ENCODE assay signal across 11 cellular contexts in the genomic region with DNA sequence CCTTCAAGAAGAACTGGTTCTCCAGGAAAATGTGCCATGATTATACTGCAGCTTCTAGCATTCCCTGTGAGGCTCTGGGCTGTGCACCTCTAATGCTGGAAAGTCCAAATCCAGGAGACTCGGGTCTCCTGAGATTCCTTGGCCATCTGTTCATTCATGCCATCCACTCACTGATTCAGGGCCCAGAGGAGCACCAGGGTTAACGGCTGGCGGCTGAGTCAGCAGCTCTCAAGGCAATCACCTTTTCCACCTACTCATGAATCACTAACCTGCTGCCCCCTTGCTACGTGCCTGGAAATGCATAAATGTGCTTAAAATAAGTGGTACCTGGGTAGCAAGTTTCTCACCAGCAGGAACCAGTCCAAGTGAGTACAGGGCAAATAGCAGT.
DNase-seq lines count a peak whose midpoint lies in the region; ATAC-seq and TF ChIP-seq lines count a peak whose summit lies in the region.
"Had no signal": no experiment of that assay in that cellular context is flagged by ENCODE, and none has a peak within 500 bp of the region (broad histone marks: within the 10 kb centered on the region; RNA-seq: fewer than 3 reads in every experiment).

No MANE protein-coding gene starts in this region.

- peak; percentile 8 to 15 for DNase-seq in activated T-cell treated with anti-CD3 and anti-CD28 coated beads, Interleukin-2, amount 50 U/mL, for 72 hours
- DNase-seq in activated T-cell treated with anti-CD3 and anti-CD28 coated beads, Interleukin-2, amount 50 U/mL, for 24 hours, result no peak
- DNase-seq in SJSA1 (ENCODE audit: low read depth in 1 of 2, low spot score in 2 of 2), result no peak
- no peak for DNase-seq in glutamatergic neuron
- DNase-seq in thyroid gland, result peak; percentile 20 to 37
- no peak for DNase-seq in KG1 (lab: John Stamatoyannopoulos, UW)
- DNase-seq in NCI-H1930 (lab: John Stamatoyannopoulos, UW), result no peak

- H3K9me3 Mint-ChIP-seq in activated T-cell treated with anti-CD3 and anti-CD28 coated beads, Interleukin-2, amount 50 U/mL, for 72 hours, result no peaks in the 10 kb centered on the region
- no peaks in the 10 kb centered on the region for H3K9me3 Mint-ChIP-seq in activated T-cell treated with anti-CD3 and anti-CD28 coated beads, Interleukin-2, amount 50 U/mL, for 24 hours
- H3K9me3 Mint-ChIP-seq in glutamatergic neuron (ENCODE audit: unreplicated experiment), result peaks cover 3% of the 10 kb centered on the region
- H3K9me3 Mint-ChIP-seq: memory B cell had no signal

- 31 to 41% methylated on average over 4 of the region's 4 CpGs for WGBS in thyroid gland, 2 donors

- peak overlapping the region; percentile 90 for H3K27ac ChIP-seq in SJSA1
- H3K27ac ChIP-seq in thyroid gland, result no peak overlapping the region
- H3K27ac ChIP-seq: BLaER1, KMS-11 had no signal

- H3K27ac Mint-ChIP-seq in activated T-cell treated with anti-CD3 and anti-CD28 coated beads, Interleukin-2, amount 50 U/mL, for 72 hours, result no peak overlapping the region
- H3K27ac Mint-ChIP-seq in activated T-cell treated with anti-CD3 and anti-CD28 coated beads, Interleukin-2, amount 50 U/mL, for 24 hours, result no peak overlapping the region
- peak overlapping the region; percentile 44 for H3K27ac Mint-ChIP-seq in glutamatergic neuron (ENCODE audit: unreplicated experiment)
- H3K27ac Mint-ChIP-seq: memory B cell had no signal

- H3K36me3 Mint-ChIP-seq in activated T-cell treated with anti-CD3 and anti-CD28 coated beads, Interleukin-2, amount 50 U/mL, for 72 hours (ENCODE audit: insufficient read depth in 2 of 2), result no peaks in the 10 kb centered on the region
- H3K36me3 Mint-ChIP-seq in activated T-cell treated with anti-CD3 and anti-CD28 coated beads, Interleukin-2, amount 50 U/mL, for 24 hours (ENCODE audit: low read depth), result no peaks in the 10 kb centered on the region
- peaks cover 5% of the 10 kb centered on the region for H3K36me3 Mint-ChIP-seq in glutamatergic neuron (ENCODE audit: unreplicated experiment)
- H3K36me3 Mint-ChIP-seq: memory B cell had no signal

- no peak for ATAC-seq in activated T-cell treated with anti-CD3 and anti-CD28 coated beads, Interleukin-2, amount 50 U/mL, for 72 hours (replicated peaks in 1 of 2)
- no peak for ATAC-seq in HG03045 (IDR thresholded peaks at IDR 0.05; ENCODE audit: unreplicated experiment)

- H3K36me3 ChIP-seq in SJSA1, result no peaks in the 10 kb centered on the region
- H3K36me3 ChIP-seq in thyroid gland, result no peaks in the 10 kb centered on the region
- H3K36me3 ChIP-seq: BLaER1 had no signal

- H3K4me1 Mint-ChIP-seq in activated T-cell treated with anti-CD3 and anti-CD28 coated beads, Interleukin-2, amount 50 U/mL, for 72 hours (ENCODE audit: low read depth), result peaks cover 22% of the 10 kb centered on the region
- H3K4me1 Mint-ChIP-seq in activated T-cell treated with anti-CD3 and anti-CD28 coated beads, Interleukin-2, amount 50 U/mL, for 24 hours (ENCODE audit: low read depth), result peaks cover 15% of the 10 kb centered on the region
- H3K4me1 Mint-ChIP-seq in glutamatergic neuron (ENCODE audit: low read depth, unreplicated experiment), result peaks cover 15% of the 10 kb centered on the region
- H3K4me1 Mint-ChIP-seq: memory B cell had no signal

- no peak for TF ChIP-seq POLR2A in thyroid gland (IDR thresholded peaks at IDR 0.05)

- H3K27me3 Mint-ChIP-seq in activated T-cell treated with anti-CD3 and anti-CD28 coated beads, Interleukin-2, amount 50 U/mL, for 72 hours (ENCODE audit: low read depth), result peaks cover 24% of the 10 kb centered on the region
- peaks cover 22% of the 10 kb centered on the region for H3K27me3 Mint-ChIP-seq in activated T-cell treated with anti-CD3 and anti-CD28 coated beads, Interleukin-2, amount 50 U/mL, for 24 hours
- peaks cover 3% of the 10 kb centered on the region for H3K27me3 Mint-ChIP-seq in glutamatergic neuron (ENCODE audit: unreplicated experiment)

- no peak for TF ChIP-seq CTCF in glutamatergic neuron (IDR thresholded peaks at IDR 0.05; ENCODE audit: partially characterized antibody, unreplicated experiment)
- peak in 1 of 6 experiments; percentile 14 for TF ChIP-seq CTCF in thyroid gland (IDR thresholded peaks at IDR 0.05)

- intact Hi-C loops in thyroid gland (cut with DNase I), result no loop called here

- no peak overlapping the region for H3K4me3 ChIP-seq in SJSA1
- H3K4me3 ChIP-seq in thyroid gland (replicated peaks in 1 of 3), result no peak overlapping the region
- H3K4me3 ChIP-seq: BLaER1 had no signal

- no peaks in the 10 kb centered on the region for H3K27me3 ChIP-seq in SJSA1 (replicated peaks)
- no peaks in the 10 kb centered on the region for H3K27me3 ChIP-seq in thyroid gland
- H3K27me3 ChIP-seq: BLaER1 had no signal

- H3K9me3 ChIP-seq in SJSA1 (replicated peaks) (no peaks in the 10 kb centered on the region), thyroid gland (no peaks in the 10 kb centered on the region)
- H3K9me3 ChIP-seq: BLaER1 had no signal

- no peak overlapping the region for H3K4me3 Mint-ChIP-seq in activated T-cell treated with anti-CD3 and anti-CD28 coated beads, Interleukin-2, amount 50 U/mL, for 72 hours
- no peak overlapping the region for H3K4me3 Mint-ChIP-seq in activated T-cell treated with anti-CD3 and anti-CD28 coated beads, Interleukin-2, amount 50 U/mL, for 24 hours
- no peak overlapping the region for H3K4me3 Mint-ChIP-seq in glutamatergic neuron (ENCODE audit: unreplicated experiment)
- H3K4me3 Mint-ChIP-seq: memory B cell had no signal

- H3K4me1 ChIP-seq in SJSA1 (replicated peaks) (peaks cover 60% of the 10 kb centered on the region), thyroid gland (no peaks in the 10 kb centered on the region)

Comparison
In these comparisons a context has a peak if more than half of its experiments do, and no peak if none do; other contexts are left out.
1. DNase-seq: peak in activated T-cell treated with anti-CD3 and anti-CD28 coated beads, Interleukin-2, amount 50 U/mL, for 72 hours (2 of 2) and thyroid gland (2 of 2); none in activated T-cell treated with anti-CD3 and anti-CD28 coated beads, Interleukin-2, amount 50 U/mL, for 24 hours (single experiment), SJSA1 (0 of 2), glutamatergic neuron (single experiment), KG1 (single experiment) and NCI-H1930 (0 of 2).